Comparison of ENCODE assay signal across 8 cellular contexts in the genomic region with DNA sequence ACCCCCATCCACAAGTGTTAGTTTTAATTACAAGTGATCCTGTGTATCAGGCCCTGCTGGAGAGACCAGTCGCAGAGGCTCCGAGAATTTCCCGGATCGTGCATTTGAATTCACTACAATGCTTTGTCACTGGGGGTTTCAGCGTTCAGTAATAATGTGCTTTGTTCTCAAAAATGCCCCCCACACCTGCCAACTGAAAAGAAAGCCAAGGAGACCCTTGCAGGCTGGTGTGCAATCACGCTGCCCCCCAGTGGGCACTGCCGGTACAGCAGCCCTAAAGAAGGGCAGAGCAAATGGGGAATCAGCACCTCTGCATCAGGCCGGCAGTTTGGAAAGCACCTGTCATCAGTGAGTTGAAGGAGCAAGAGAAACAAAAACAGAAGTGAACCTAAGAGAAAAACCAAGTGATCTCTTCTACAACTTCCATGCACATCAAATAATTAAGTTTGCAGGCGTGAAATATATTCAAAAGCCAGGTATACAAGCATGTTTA.
DNase-seq lines count a peak whose midpoint lies in the region; ATAC-seq, FAIRE-seq and TF ChIP-seq lines count a peak whose summit lies in the region.

No MANE protein-coding gene starts in this region.

- H3K23me2 ChIP-seq in H9 (ENCODE audit: insufficient read length, low read depth, low read length, poor library complexity, severe bottlenecking) = no peaks in the 10 kb centered on the region

- H2BK5ac ChIP-seq in H9 (ENCODE audit: insufficient read length, low read length) = no peak overlapping the region

- in situ Hi-C loops in GM12878 (cut with MboI) = loop anchor here (5.0 to 25.0 kb wide), 3 partner anchors 115 to 1450 kb away; a partner anchor contains a TSS

- no peak overlapping the region for H4K5ac ChIP-seq in H9 (ENCODE audit: insufficient read length, low read depth, low read length)

- no peak overlapping the region for H3K23ac ChIP-seq in H9 (ENCODE audit: insufficient read length, low read depth, low read length)

- H4K20me1 ChIP-seq in H9 (ENCODE audit: control insufficient read depth, insufficient read depth, insufficient read length) (no peaks in the 10 kb centered on the region), Loucy (ENCODE audit: insufficient read depth, low read length, poor library complexity, severe bottlenecking) (peaks cover 15% of the 10 kb centered on the region), GM12878 (ENCODE audit: control insufficient read depth, insufficient read depth) (no peaks in the 10 kb centered on the region)

- no peak overlapping the region for H2AK5ac ChIP-seq in H9 (ENCODE audit: insufficient read length, low read length)

- peak in 1 of 2 experiments; percentile 42; a peak in 2 of 4 replicates for TF ChIP-seq EP300 in GM12878 (IDR thresholded peaks at IDR 0.05; ENCODE audit: borderline replicate concordance in 1 of 2, control insufficient read depth in 1 of 2, low read depth in 2 of 2, low read length in 2 of 2)

- H3K14ac ChIP-seq in H9 (ENCODE audit: insufficient read depth, low read length) = no peak overlapping the region

- H3K79me2 ChIP-seq in H9 (ENCODE audit: insufficient read depth, low read length) (no peaks in the 10 kb centered on the region; the same call in 1 of the 2 replicates), Loucy (ENCODE audit: insufficient read depth, low read length) (peaks cover 42% of the 10 kb centered on the region), GM12878 (ENCODE audit: control insufficient read depth, insufficient read depth, low read length) (no peaks in the 10 kb centered on the region)

- no peak overlapping the region for H4K91ac ChIP-seq in H9 (ENCODE audit: insufficient read length, low read depth, low read length)

- no peak overlapping the region for H2BK12ac ChIP-seq in H9 (ENCODE audit: insufficient read length, low read depth, low read length)

- H3K9ac ChIP-seq in H9 (ENCODE audit: extremely low read depth, insufficient read length, low read length) (no peak overlapping the region), Loucy (ENCODE audit: low read depth, low read length, poor library complexity, severe bottlenecking) (no peak overlapping the region), GM12878 (ENCODE audit: control insufficient read depth, insufficient read depth, low read length) (no peak overlapping the region)

- H3K79me1 ChIP-seq in H9 (ENCODE audit: insufficient read depth, low read depth, low read length, poor library complexity, severe bottlenecking) = peaks cover 3% of the 10 kb centered on the region

- FAIRE-seq in GM12878 (lab: Jason Lieb, UNC) = peak; percentile 81

- peak overlapping the region in 2 of 3 experiments; percentile 6 to 67; a peak in 4 of 7 replicates for H3K27ac Mint-ChIP-seq in H9
- no peak overlapping the region for H3K27ac Mint-ChIP-seq in T-helper 17 cell

- no peak overlapping the region for H2AFZ ChIP-seq in H9 (ENCODE audit: low read length)
- H2AFZ ChIP-seq in Loucy (ENCODE audit: low read length) = no peak overlapping the region
- H2AFZ ChIP-seq in GM12878 (ENCODE audit: control insufficient read depth, low read depth, low read length) = peak overlapping the region; percentile 5; the same call in 1 of the 2 replicates

- no peak overlapping the region for H3K4me2 ChIP-seq in H9 (ENCODE audit: insufficient read depth, insufficient read length, low read length)
- H3K4me2 ChIP-seq in Loucy (ENCODE audit: low read depth, low read length, poor library complexity, severe bottlenecking) = no peak overlapping the region
- peak overlapping the region; percentile 66; the same call in 1 of the 2 replicates for H3K4me2 ChIP-seq in GM12878 (ENCODE audit: control insufficient read depth, insufficient read depth)

- H3K9me3 Mint-ChIP-seq in H9 = no peaks in the 10 kb centered on the region

- no peak overlapping the region for H2BK120ac ChIP-seq in H9 (ENCODE audit: low read depth, low read length, poor library complexity, severe bottlenecking)

- ATAC-seq in T-helper 17 cell (peak; percentile 87), GM12878 (peak; percentile 89)

- no CpG with 5 or more reads among the region's 9 CpGs for WGBS in H9 (ENCODE audit: extremely low coverage, insufficient read length, low lambda C conversion rate)
- 31% methylated on average over 9 of the region's 9 CpGs for WGBS in GM12878 (ENCODE audit: insufficient coverage, insufficient replicate concordance, low lambda C conversion rate, missing lambda C conversion rate)

- peak; percentile 75 for TF ChIP-seq RAD21 in GM12878 (IDR thresholded peaks at IDR 0.05; ENCODE audit: insufficient read depth, low read depth, low read length)

- H3K4ac ChIP-seq in H9 (ENCODE audit: low read depth, low read length) = no peak overlapping the region

- H3K27me3 Mint-ChIP-seq in H9 (ENCODE audit: low read depth) (no peaks in the 10 kb centered on the region), T-helper 17 cell (peaks cover 19% of the 10 kb centered on the region)

- H3K56ac ChIP-seq in H9 (ENCODE audit: insufficient read length, low read depth, low read length) = no peak overlapping the region

- H3K4me1 Mint-ChIP-seq in H9 = peaks cover 54 to 57% of the 10 kb centered on the region in 2 experiments
- H3K4me1 Mint-ChIP-seq in T-helper 17 cell = peaks cover 13% of the 10 kb centered on the region

- H3K27me3 ChIP-seq in H9 (ENCODE audit: insufficient read depth, low read length) (no peaks in the 10 kb centered on the region), Loucy (ENCODE audit: insufficient read depth, low read length, poor library complexity, severe bottlenecking) (no peaks in the 10 kb centered on the region), GM12878 (replicated peaks in 1 of 2; ENCODE audit: control insufficient read depth in 2 of 2, insufficient read depth in 2 of 2, low read length in 1 of 2) (no peaks in the 10 kb centered on the region)

- H3K4me3 ChIP-seq in Loucy (ENCODE audit: low read length, poor library complexity, severe bottlenecking) (no peak overlapping the region), GM12878 (peak overlapping the region; percentile 7; the same call in 1 of the 2 replicates)

- SMC1A ChIA-PET in GM12878 (lab: Charles Lee; ENCODE audit: uncharacterized antibody, unreplicated experiment) = interaction anchor here (0.6 to 4.6 kb wide), 29 partner anchors 10 to 1445 kb away, joined by 3 to 127 read pairs (median 4); a partner anchor contains a TSS

- intact Hi-C loops in GM12878 (cut with micrococcal nuclease; ENCODE audit: unreplicated experiment) = loop anchor here (1.0 to 10.0 kb wide), 3 partner anchors 115 to 1445 kb away; no protein-coding TSS in a partner anchor

- H3K4me1 ChIP-seq in H9 (ENCODE audit: insufficient read depth, low read length) (peaks cover 2% of the 10 kb centered on the region), Loucy (ENCODE audit: insufficient read depth, low read length, poor library complexity, severe bottlenecking) (peaks cover 6% of the 10 kb centered on the region), GM12878 (ENCODE audit: control insufficient read depth, insufficient read depth, low read length) (0 out of 2 replicates have a peak, but pooled peaks cover 5% of the 10 kb centered on the region)

- no peaks in the 10 kb centered on the region for H3K36me3 ChIP-seq in Loucy (ENCODE audit: insufficient read depth, low read length)
- H3K36me3 ChIP-seq in GM12878 (ENCODE audit: control insufficient read depth in 2 of 2, insufficient read depth in 2 of 2, low read length in 1 of 2) = no peaks in the 10 kb centered on the region

- POLR2A ChIA-PET in GM12878 (lab: Charles Lee) = interaction anchor here (1.1 kb wide), 1 partner anchor 521 kb away, joined by 3 read pairs; no protein-coding TSS in a partner anchor

- H4K8ac ChIP-seq in H9 (replicated peaks; ENCODE audit: insufficient read length, low read depth, low read length) = no peak overlapping the region

- H3K4me3 Mint-ChIP-seq in H9 (no peak overlapping the region), T-helper 17 cell (no peak overlapping the region)

- H3K9me3 ChIP-seq in H9 (ENCODE audit: control insufficient read depth, low read depth, low read length) (no peaks in the 10 kb centered on the region), Loucy (ENCODE audit: insufficient read depth, low read depth, low read length) (no peaks in the 10 kb centered on the region), T-helper 17 cell (ENCODE audit: control insufficient read depth, low read length, poor library complexity, severe bottlenecking) (no peaks in the 10 kb centered on the region), GM12878 (replicated peaks; ENCODE audit: control insufficient read depth, insufficient read depth, low read length) (no peaks in the 10 kb centered on the region)

- H3T11ph ChIP-seq in H9 (ENCODE audit: low read length) = no peak overlapping the region

- BruUV-seq in GM12878 (replicated peaks; lab: Mats Ljungman, UMichigan) = no TSS peak

- TF ChIP-seq POLR2A in GM12878 (IDR thresholded peaks at IDR 0.05; ENCODE audit: low read depth, low read length) = no peak

- H3K9me2 ChIP-seq in Loucy (replicated peaks; ENCODE audit: low read depth, low read length) = no peaks in the 10 kb centered on the region

- TF ChIP-seq CTCF in H9 (conservative IDR thresholded peaks at IDR 0.05) (peak; percentile 95), Loucy (conservative IDR thresholded peaks at IDR 0.05; ENCODE audit: low read length) (peak; percentile 99), GM12878 (IDR thresholded peaks at IDR 0.05 in 2 of 3, conservative IDR thresholded peaks at IDR 0.05 in 1 of 3; ENCODE audit: control insufficient read depth in 2 of 3, extremely low read depth in 1 of 3, insufficient read depth in 1 of 3, low read depth in 3 of 3, low read length in 3 of 3) (peak; percentile 91 to 98 (median 97))

- H3K18ac ChIP-seq in H9 (ENCODE audit: insufficient read length, low read depth, low read length) = no peak overlapping the region

- H2BK20ac ChIP-seq in H9 (ENCODE audit: low read depth, low read length, poor library complexity, severe bottlenecking) = no peak overlapping the region

- no peaks in the 10 kb centered on the region for H3F3A ChIP-seq in Loucy (ENCODE audit: low read depth)

- no peak overlapping the region for H2BK15ac ChIP-seq in H9 (ENCODE audit: low read depth, low read length)

- DNase-seq in NCI-H2029 treated with DMSO at 0.1 percent for 48 hours (lab: John Stamatoyannopoulos, UW) = peak; percentile 17
- DNase-seq in NCI-H2029 (lab: John Stamatoyannopoulos, UW) = no peak
- DNase-seq in H9 = peak; percentile 81
- peak; percentile 22 to 59 (median 34) for DNase-seq in T-helper 17 cell
- peak; percentile 40 for DNase-seq in GM12878 (ENCODE audit: low read depth, low spot score)
- DNase-seq in iris pigment epithelial cell (ENCODE audit: low read depth) = peak; percentile 52
- DNase-seq in stimulated activated CD4-positive, alpha-beta T cell treated with anti-CD3 and anti-CD28 coated beads, Interleukin-1b, Interleukin-23, amount 100 ng/mL, for 48 hours = peak; percentile 63

- H3K36me3 Mint-ChIP-seq in H9 (ENCODE audit: insufficient read depth in 1 of 3, low read depth in 3 of 3) (peaks cover 0 to 2% (median 0%) of the 10 kb centered on the region in 3 experiments; a peak in 2 of 7 replicates), T-helper 17 cell (ENCODE audit: low read depth) (no peaks in the 10 kb centered on the region)

- CTCF ChIA-PET in GM12878 (lab: Yijun Ruan, JAX) = interaction anchor here (0.6 to 7.4 kb wide), 49 partner anchors 8 to 1444 kb away, joined by 3 to 210 read pairs (median 5); a partner anchor contains a TSS

- RAD21 ChIA-PET in GM12878 (lab: Charles Lee; ENCODE audit: unreplicated experiment) = interaction anchor here (0.7 to 5.3 kb wide), 16 partner anchors 10 to 1629 kb away, joined by 3 to 97 read pairs (median 4); no protein-coding TSS in a partner anchor

- H3K27ac ChIP-seq in H9 (ENCODE audit: insufficient read length, low read depth, low read length) (no peak overlapping the region), GM12878 (ENCODE audit: control insufficient read depth, insufficient read depth) (no peak overlapping the region)
